ENCODE assay signal across 2 cellular contexts in the genomic region with DNA sequence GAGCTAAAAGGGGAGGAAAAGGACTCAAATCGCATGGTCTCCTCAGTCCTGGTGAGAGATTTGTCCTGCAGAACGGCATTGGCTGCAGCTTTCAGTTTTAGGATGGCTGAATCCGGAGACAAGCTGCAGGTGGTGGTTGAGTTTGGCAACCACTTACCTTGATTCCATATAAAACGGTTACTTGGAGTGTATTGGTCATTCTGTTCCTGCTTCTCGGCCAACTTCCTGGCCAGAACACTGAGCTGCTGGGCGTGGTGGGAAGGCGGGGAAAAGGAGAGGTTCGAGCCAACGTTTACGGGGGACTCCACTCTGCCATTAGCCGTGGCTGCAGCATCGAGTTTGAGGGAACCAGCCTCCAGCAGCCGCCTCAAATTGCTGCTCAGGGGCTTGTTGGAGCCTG.
TF ChIP-seq lines count a peak whose summit lies in the region.

No MANE protein-coding gene starts in this region.

TF ChIP-seq in GM12878, 131 proteins besides CTCF, POLR2A, EP300 and RAD21:
- TF ChIP-seq, protein P1, sequence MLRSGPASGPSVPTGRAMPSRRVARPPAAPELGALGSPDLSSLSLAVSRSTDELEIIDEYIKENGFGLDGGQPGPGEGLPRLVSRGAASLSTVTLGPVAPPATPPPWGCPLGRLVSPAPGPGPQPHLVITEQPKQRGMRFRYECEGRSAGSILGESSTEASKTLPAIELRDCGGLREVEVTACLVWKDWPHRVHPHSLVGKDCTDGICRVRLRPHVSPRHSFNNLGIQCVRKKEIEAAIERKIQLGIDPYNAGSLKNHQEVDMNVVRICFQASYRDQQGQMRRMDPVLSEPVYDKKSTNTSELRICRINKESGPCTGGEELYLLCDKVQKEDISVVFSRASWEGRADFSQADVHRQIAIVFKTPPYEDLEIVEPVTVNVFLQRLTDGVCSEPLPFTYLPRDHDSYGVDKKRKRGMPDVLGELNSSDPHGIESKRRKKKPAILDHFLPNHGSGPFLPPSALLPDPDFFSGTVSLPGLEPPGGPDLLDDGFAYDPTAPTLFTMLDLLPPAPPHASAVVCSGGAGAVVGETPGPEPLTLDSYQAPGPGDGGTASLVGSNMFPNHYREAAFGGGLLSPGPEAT (IDR thresholded peaks at IDR 0.05; ENCODE audit: low read depth) = no peak
- no peak for TF ChIP-seq CHD1 (IDR thresholded peaks at IDR 0.05; ENCODE audit: low read depth, low read length)
- no peak for TF ChIP-seq SIN3A (IDR thresholded peaks at IDR 0.05; ENCODE audit: low read depth, low read length)
- TF ChIP-seq ZNF274 (IDR thresholded peaks at IDR 0.05; ENCODE audit: insufficient read depth, insufficient read length) = no peak
- no peak for TF ChIP-seq ESRRA (IDR thresholded peaks at IDR 0.05; ENCODE audit: low read length)
- no peak for TF ChIP-seq HCFC1 (IDR thresholded peaks at IDR 0.05; ENCODE audit: low read length)
- TF ChIP-seq SMC3 (IDR thresholded peaks at IDR 0.05; ENCODE audit: borderline replicate concordance, low read length) = no peak
- no peak for TF ChIP-seq SREBF2 (IDR thresholded peaks at IDR 0.05; ENCODE audit: low read length)
- no peak for TF ChIP-seq TAF1 (IDR thresholded peaks at IDR 0.05; ENCODE audit: borderline replicate concordance, low read depth, low read length)
- no peak for TF ChIP-seq IRF4 (IDR thresholded peaks at IDR 0.05; ENCODE audit: low read depth, low read length)
- TF ChIP-seq, protein P2, sequence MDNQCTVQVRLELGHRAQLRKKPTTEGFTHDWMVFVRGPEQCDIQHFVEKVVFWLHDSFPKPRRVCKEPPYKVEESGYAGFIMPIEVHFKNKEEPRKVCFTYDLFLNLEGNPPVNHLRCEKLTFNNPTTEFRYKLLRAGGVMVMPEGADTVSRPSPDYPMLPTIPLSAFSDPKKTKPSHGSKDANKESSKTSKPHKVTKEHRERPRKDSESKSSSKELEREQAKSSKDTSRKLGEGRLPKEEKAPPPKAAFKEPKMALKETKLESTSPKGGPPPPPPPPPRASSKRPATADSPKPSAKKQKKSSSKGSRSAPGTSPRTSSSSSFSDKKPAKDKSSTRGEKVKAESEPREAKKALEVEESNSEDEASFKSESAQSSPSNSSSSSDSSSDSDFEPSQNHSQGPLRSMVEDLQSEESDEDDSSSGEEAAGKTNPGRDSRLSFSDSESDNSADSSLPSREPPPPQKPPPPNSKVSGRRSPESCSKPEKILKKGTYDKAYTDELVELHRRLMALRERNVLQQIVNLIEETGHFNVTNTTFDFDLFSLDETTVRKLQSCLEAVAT (IDR thresholded peaks at IDR 0.05) = no peak
- no peak for TF ChIP-seq PAX5 (IDR thresholded peaks at IDR 0.05; ENCODE audit: borderline replicate concordance, low read depth, low read length)
- TF ChIP-seq, protein P3, sequence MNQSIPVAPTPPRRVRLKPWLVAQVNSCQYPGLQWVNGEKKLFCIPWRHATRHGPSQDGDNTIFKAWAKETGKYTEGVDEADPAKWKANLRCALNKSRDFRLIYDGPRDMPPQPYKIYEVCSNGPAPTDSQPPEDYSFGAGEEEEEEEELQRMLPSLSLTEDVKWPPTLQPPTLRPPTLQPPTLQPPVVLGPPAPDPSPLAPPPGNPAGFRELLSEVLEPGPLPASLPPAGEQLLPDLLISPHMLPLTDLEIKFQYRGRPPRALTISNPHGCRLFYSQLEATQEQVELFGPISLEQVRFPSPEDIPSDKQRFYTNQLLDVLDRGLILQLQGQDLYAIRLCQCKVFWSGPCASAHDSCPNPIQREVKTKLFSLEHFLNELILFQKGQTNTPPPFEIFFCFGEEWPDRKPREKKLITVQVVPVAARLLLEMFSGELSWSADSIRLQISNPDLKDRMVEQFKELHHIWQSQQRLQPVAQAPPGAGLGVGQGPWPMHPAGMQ (IDR thresholded peaks at IDR 0.05; ENCODE audit: borderline replicate concordance) = no peak
- TF ChIP-seq, protein P4, sequence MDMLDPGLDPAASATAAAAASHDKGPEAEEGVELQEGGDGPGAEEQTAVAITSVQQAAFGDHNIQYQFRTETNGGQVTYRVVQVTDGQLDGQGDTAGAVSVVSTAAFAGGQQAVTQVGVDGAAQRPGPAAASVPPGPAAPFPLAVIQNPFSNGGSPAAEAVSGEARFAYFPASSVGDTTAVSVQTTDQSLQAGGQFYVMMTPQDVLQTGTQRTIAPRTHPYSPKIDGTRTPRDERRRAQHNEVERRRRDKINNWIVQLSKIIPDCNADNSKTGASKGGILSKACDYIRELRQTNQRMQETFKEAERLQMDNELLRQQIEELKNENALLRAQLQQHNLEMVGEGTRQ (IDR thresholded peaks at IDR 0.05; ENCODE audit: borderline replicate concordance, low read depth, low read length) = no peak
- TF ChIP-seq SMARCA5 (IDR thresholded peaks at IDR 0.05) = no peak

TF ChIP-seq in H1, 55 proteins besides CTCF, POLR2A, EP300 and RAD21:
- TF ChIP-seq YY1 (IDR thresholded peaks at IDR 0.05; ENCODE audit: low read depth, low read length) (no peak), BACH1 (IDR thresholded peaks at IDR 0.05; ENCODE audit: low read length) (no peak), EGR1 (IDR thresholded peaks at IDR 0.05; ENCODE audit: borderline replicate concordance, low read depth, low read length) (no peak), NANOG (IDR thresholded peaks at IDR 0.05; ENCODE audit: insufficient read depth, low read depth, low read length, poor library complexity, severe bottlenecking) (no peak), KDM1A (IDR thresholded peaks at IDR 0.05; ENCODE audit: borderline replicate concordance, low read length) (no peak), SP2 (IDR thresholded peaks at IDR 0.05; ENCODE audit: low read length) (no peak), ASH2L (IDR thresholded peaks at IDR 0.05; ENCODE audit: low read length) (no peak), MAFK (IDR thresholded peaks at IDR 0.05; ENCODE audit: low read depth, low read length) (no peak), EZH2 (IDR thresholded peaks at IDR 0.05; ENCODE audit: low read depth, low read length, severe bottlenecking) (no peak), BCL11A (IDR thresholded peaks at IDR 0.05; ENCODE audit: low read depth in 2 of 2, low read length in 2 of 2) (no peak)
- TF ChIP-seq, protein P5, sequence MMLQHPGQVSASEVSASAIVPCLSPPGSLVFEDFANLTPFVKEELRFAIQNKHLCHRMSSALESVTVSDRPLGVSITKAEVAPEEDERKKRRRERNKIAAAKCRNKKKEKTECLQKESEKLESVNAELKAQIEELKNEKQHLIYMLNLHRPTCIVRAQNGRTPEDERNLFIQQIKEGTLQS (IDR thresholded peaks at IDR 0.05; ENCODE audit: insufficient read depth, low read depth, low read length) = no peak
- TF ChIP-seq, protein P6, sequence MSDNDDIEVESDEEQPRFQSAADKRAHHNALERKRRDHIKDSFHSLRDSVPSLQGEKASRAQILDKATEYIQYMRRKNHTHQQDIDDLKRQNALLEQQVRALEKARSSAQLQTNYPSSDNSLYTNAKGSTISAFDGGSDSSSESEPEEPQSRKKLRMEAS (IDR thresholded peaks at IDR 0.05) = no peak
- TF ChIP-seq, protein P4 (IDR thresholded peaks at IDR 0.05; ENCODE audit: low read length) = no peak
